ENCODE assay signal across 8 cellular contexts in the genomic region with DNA sequence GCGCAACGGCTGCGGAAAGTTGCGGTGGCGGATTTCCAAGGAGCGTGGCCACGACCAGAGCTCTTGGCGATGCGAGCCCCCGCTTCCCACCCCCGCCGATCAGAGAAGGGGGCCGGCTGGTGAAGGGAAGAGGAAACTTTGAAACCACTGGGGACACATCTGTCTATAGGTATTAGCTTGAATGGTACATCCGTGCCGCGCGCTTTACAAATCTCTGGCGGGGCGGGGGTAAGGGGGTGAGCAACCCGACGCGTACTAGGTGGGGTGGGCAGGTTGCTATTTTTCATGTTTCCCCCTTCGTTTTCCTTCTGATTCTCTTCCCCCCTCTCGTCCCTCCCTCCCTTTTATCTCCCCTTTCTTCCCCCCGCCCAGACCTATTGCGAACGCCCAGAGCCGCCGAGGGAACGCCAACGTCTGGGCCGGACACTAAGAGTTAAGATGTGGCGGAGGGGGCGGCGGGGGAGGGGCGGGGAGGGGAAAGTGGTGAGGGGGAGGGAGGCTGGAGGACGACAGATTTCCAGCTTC. TPM values are rescaled to one million over a fixed set of nuclear protein-coding genes. Genes with fewer than 3 reads are reported as not detected.
DNase-seq lines count a peak whose midpoint lies in the region; ATAC-seq, FAIRE-seq and TF ChIP-seq lines count a peak whose summit lies in the region.

No MANE protein-coding gene starts in this region.

- no peak overlapping the region for H3K27ac ChIP-seq in CD8-positive, alpha-beta T cell (ENCODE audit: low read depth, low read length)
- H3K27ac ChIP-seq in MM.1S (ENCODE audit: low read length) (no peak overlapping the region), H1 (ENCODE audit: low read depth, low read length) (no peak overlapping the region)

- no peak for TF ChIP-seq EP300 in H1 (IDR thresholded peaks at IDR 0.05; ENCODE audit: borderline replicate concordance in 1 of 2, low read depth in 2 of 2, low read length in 2 of 2)

- CTCF ChIA-PET in CD8-positive, alpha-beta T cell (lab: Charles Lee) = no interaction called here
- CTCF ChIA-PET in H1 (lab: Charles Lee; ENCODE audit: partially characterized antibody) = interaction anchor here (1.1 to 1.6 kb wide), 3 partner anchors 21 to 391 kb away, joined by 3 to 5 read pairs (median 4); no protein-coding TSS in a partner anchor

- no peak overlapping the region for H2BK5ac ChIP-seq in H1 (ENCODE audit: low read depth, low read length)

- H3K9me3 ChIP-seq in CD8-positive, alpha-beta T cell (ENCODE audit: low read length) = no peaks in the 10 kb centered on the region
- no peaks in the 10 kb centered on the region for H3K9me3 ChIP-seq in MM.1S (replicated peaks; ENCODE audit: insufficient read depth, low read length)
- H3K9me3 ChIP-seq in H1 (ENCODE audit: insufficient read depth in 2 of 2, low read depth in 1 of 2, low read length in 1 of 2) = no peaks in the 10 kb centered on the region

- peaks cover 41% of the 10 kb centered on the region for H3K27me3 ChIP-seq in CD8-positive, alpha-beta T cell (ENCODE audit: insufficient read depth, low read length)
- H3K27me3 ChIP-seq in MM.1S (replicated peaks; ENCODE audit: insufficient read depth, low read length) (peaks cover 16% of the 10 kb centered on the region), H1 (replicated peaks in 1 of 4; ENCODE audit: control insufficient read depth in 3 of 4, extremely low read depth in 1 of 4, insufficient read depth in 3 of 4, low read length in 3 of 4) (peaks cover 60 to 85% (median 70%) of the 10 kb centered on the region in 4 experiments)

- no peak overlapping the region for H3K9ac ChIP-seq in MM.1S (ENCODE audit: low read length)
- no peak overlapping the region for H3K9ac ChIP-seq in H1 (replicated peaks in 1 of 4; ENCODE audit: extremely low read depth in 1 of 4, low read depth in 3 of 4, low read length in 3 of 4)

- H3K36me3 ChIP-seq in CD8-positive, alpha-beta T cell (ENCODE audit: insufficient read depth, low read length) = no peaks in the 10 kb centered on the region
- no peaks in the 10 kb centered on the region for H3K36me3 ChIP-seq in MM.1S (replicated peaks; ENCODE audit: insufficient read depth, low read length)
- peaks cover 0 to 4% (median 0%) of the 10 kb centered on the region in 4 experiments; a peak in 1 of 8 replicates for H3K36me3 ChIP-seq in H1 (ENCODE audit: control insufficient read depth in 2 of 4, insufficient read depth in 4 of 4, low read length in 3 of 4)

- no peak overlapping the region for H2BK15ac ChIP-seq in H1 (ENCODE audit: low read length)

- H3K36me3 Mint-ChIP-seq in CD8-positive, alpha-beta T cell = no peaks in the 10 kb centered on the region
- H3K36me3 Mint-ChIP-seq in progenitor cell of endocrine pancreas (ENCODE audit: insufficient read depth) = no peaks in the 10 kb centered on the region

- 1% methylated on average over 18 of the region's 37 CpGs; no CpG with 5 or more reads in 1 of the 2 experiments for WGBS in H1 (ENCODE audit: extremely low coverage in 1 of 2, insufficient coverage in 1 of 2, insufficient read length in 1 of 2, insufficient replicate concordance in 2 of 2, low coverage in 1 of 2, low lambda C conversion rate in 2 of 2, missing lambda C conversion rate in 1 of 2), 2 experiments

- H3K9me3 Mint-ChIP-seq in CD8-positive, alpha-beta T cell = peaks cover 2% of the 10 kb centered on the region
- no peaks in the 10 kb centered on the region for H3K9me3 Mint-ChIP-seq in progenitor cell of endocrine pancreas (ENCODE audit: low read depth)

- H3K18ac ChIP-seq in H1 (ENCODE audit: extremely low read depth, low read length) = no peak overlapping the region

- no peak overlapping the region for H4K5ac ChIP-seq in H1 (ENCODE audit: insufficient read length, low read depth, low read length)

- intact Hi-C loops in CD8-positive, alpha-beta T cell (cut with DNase I, micrococcal nuclease) = loop anchor here in 1 of 2 experiments (10.0 kb wide), 1 partner anchor 181 kb away; a partner anchor contains a TSS

- no peak for TF ChIP-seq RAD21 in H1 (IDR thresholded peaks at IDR 0.05 in 1 of 2, conservative IDR thresholded peaks at IDR 0.05 in 1 of 2; ENCODE audit: low read depth in 2 of 2, low read length in 2 of 2)

- peak overlapping the region; percentile 49 for H3K4me3 ChIP-seq in CD8-positive, alpha-beta T cell (ENCODE audit: low read depth, low read length)
- H3K4me3 ChIP-seq in MM.1S (ENCODE audit: low read length) (peak overlapping the region; percentile 57; the same call in 1 of the 2 replicates), H1 (ENCODE audit: extremely low read depth in 1 of 4, insufficient read depth in 2 of 4, low read depth in 3 of 4, low read length in 4 of 4) (peak overlapping the region; percentile 54 to 78 (median 76))

- H3K79me2 ChIP-seq in MM.1S (ENCODE audit: low read length) (no peaks in the 10 kb centered on the region), H1 (ENCODE audit: control insufficient read depth in 1 of 2, insufficient read depth in 2 of 2, low read length in 2 of 2) (no peaks in the 10 kb centered on the region)

- peak; percentile 21 for ATAC-seq in CD8-positive, alpha-beta T cell
- no peak for ATAC-seq in GM18861 (IDR thresholded peaks at IDR 0.05; ENCODE audit: unreplicated experiment)

- H3K27ac Mint-ChIP-seq in CD8-positive, alpha-beta T cell = no peak overlapping the region
- peak overlapping the region; percentile 24 for H3K27ac Mint-ChIP-seq in progenitor cell of endocrine pancreas

- H4K91ac ChIP-seq in H1 (replicated peaks; ENCODE audit: insufficient read length, low read length) = no peak overlapping the region

- no peaks in the 10 kb centered on the region for H4K20me1 ChIP-seq in MM.1S (ENCODE audit: insufficient read depth, low read length)
- peaks cover 3 to 8% of the 10 kb centered on the region in 2 experiments for H4K20me1 ChIP-seq in H1 (replicated peaks in 1 of 2; ENCODE audit: control insufficient read depth in 1 of 2, insufficient read depth in 2 of 2, low read length in 2 of 2)

- no peaks in the 10 kb centered on the region for H3F3A ChIP-seq in MM.1S (ENCODE audit: insufficient read depth, low read length)

- peak overlapping the region; percentile 86 for H3K4me3 Mint-ChIP-seq in CD8-positive, alpha-beta T cell
- H3K4me3 Mint-ChIP-seq in progenitor cell of endocrine pancreas (ENCODE audit: low read depth) = peak overlapping the region; percentile 79

- no peak overlapping the region for H3K23ac ChIP-seq in H1 (ENCODE audit: insufficient read length)

- POLR2A ChIA-PET in CD8-positive, alpha-beta T cell (lab: Charles Lee) = interaction anchor here (0.6 kb wide), 1 partner anchor 111 kb away, joined by 3 read pairs; no protein-coding TSS in a partner anchor
- POLR2A ChIA-PET in H1 (lab: Charles Lee; ENCODE audit: partially characterized antibody) = no interaction called here

- H3K14ac ChIP-seq in H1 (ENCODE audit: insufficient read length) = no peak overlapping the region

- no peaks in the 10 kb centered on the region for H3K9me2 ChIP-seq in MM.1S (replicated peaks; ENCODE audit: insufficient read depth, low read length)

- no peaks in the 10 kb centered on the region for H3K79me1 ChIP-seq in H1 (ENCODE audit: low read depth, low read length)

- no peak for DNase-seq in CD8-positive, alpha-beta T cell
- DNase-seq in MM.1S (no peak), H1 (ENCODE audit: low read depth in 1 of 2, low spot score in 2 of 2) (no peak), progenitor cell of endocrine pancreas (ENCODE audit: low spot score, unreplicated experiment) (no peak), SKM-1 treated with dmso at 0.1 percent for 144 hours (lab: John Stamatoyannopoulos, UW; ENCODE audit: unreplicated experiment) (no peak), NOMO-1 treated with DMSO at 0.1 percent for 48 hours (lab: John Stamatoyannopoulos, UW; ENCODE audit: unreplicated experiment) (no peak)
- no peak for DNase-seq in stimulated activated CD4-positive, alpha-beta T cell treated with anti-CD3 and anti-CD28 coated beads, Interleukin-4, amount 100 ng/mL, for 1 hour

- no peak overlapping the region for H3K4ac ChIP-seq in H1 (replicated peaks; ENCODE audit: insufficient read length, low read depth, low read length)

- no peak overlapping the region for H4K8ac ChIP-seq in H1 (ENCODE audit: extremely low read depth, insufficient read depth, low read length)

- peaks cover 9% of the 10 kb centered on the region; the same call in 1 of the 2 replicates for H3K23me2 ChIP-seq in H1 (ENCODE audit: low read depth, low read length)

- H3K4me2 ChIP-seq in MM.1S (ENCODE audit: low read depth, low read length) = peak overlapping the region; percentile 85; the same call in 1 of the 2 replicates
- H3K4me2 ChIP-seq in H1 (ENCODE audit: insufficient read depth in 1 of 2, low read depth in 2 of 2, low read length in 2 of 2) = peak overlapping the region; percentile 92 to 96

- FAIRE-seq in H1 (lab: Jason Lieb, UNC) = no peak

- H2BK12ac ChIP-seq in H1 (ENCODE audit: low read depth, low read length) = no peak overlapping the region

- H3K4me1 Mint-ChIP-seq in CD8-positive, alpha-beta T cell (ENCODE audit: low read depth) = peaks cover 44% of the 10 kb centered on the region
- peaks cover 11% of the 10 kb centered on the region for H3K4me1 Mint-ChIP-seq in progenitor cell of endocrine pancreas (ENCODE audit: low read depth)

- no peak overlapping the region for H2BK20ac ChIP-seq in H1 (ENCODE audit: low read length)

- no peak overlapping the region for H2AK5ac ChIP-seq in H1 (ENCODE audit: low read depth, low read length)

- no peak overlapping the region for H2AFZ ChIP-seq in MM.1S (ENCODE audit: low read length)
- H2AFZ ChIP-seq in H1 (ENCODE audit: low read length) = no peak overlapping the region

- peaks cover 71% of the 10 kb centered on the region for H3K27me3 Mint-ChIP-seq in CD8-positive, alpha-beta T cell (ENCODE audit: low read depth)
- H3K27me3 Mint-ChIP-seq in progenitor cell of endocrine pancreas = peaks cover 81% of the 10 kb centered on the region

- H3K4me1 ChIP-seq in CD8-positive, alpha-beta T cell (ENCODE audit: insufficient read depth, low read length) = peaks cover 34% of the 10 kb centered on the region
- H3K4me1 ChIP-seq in MM.1S (ENCODE audit: low read length) (no peaks in the 10 kb centered on the region), H1 (replicated peaks in 1 of 4; ENCODE audit: control insufficient read depth in 3 of 4, insufficient read depth in 4 of 4, low read length in 3 of 4) (peaks cover 13 to 33% (median 18%) of the 10 kb centered on the region in 4 experiments)

- no peak overlapping the region for H3K56ac ChIP-seq in H1 (replicated peaks; ENCODE audit: insufficient read length, low read depth, low read length)

- H2BK120ac ChIP-seq in H1 (replicated peaks; ENCODE audit: low read depth, low read length) = no peak overlapping the region

- TF ChIP-seq CTCF in CD8-positive, alpha-beta T cell (IDR thresholded peaks at IDR 0.05) = no peak
- TF ChIP-seq CTCF in MM.1S (IDR thresholded peaks at IDR 0.05; ENCODE audit: low read length) (no peak), H1 (IDR thresholded peaks at IDR 0.05; ENCODE audit: control extremely low read depth in 1 of 3, insufficient read depth in 1 of 3, low read depth in 1 of 3, low read length in 3 of 3) (no peak), progenitor cell of endocrine pancreas (IDR thresholded peaks at IDR 0.05; ENCODE audit: unreplicated experiment) (no peak)

- no peak for TF ChIP-seq POLR2A in H1 (IDR thresholded peaks at IDR 0.05; ENCODE audit: control extremely low read depth in 1 of 2, low read depth in 2 of 2, low read length in 2 of 2)

RNA-seq across cellular contexts. Expression of a gene that starts 0.5 kb away (rescaled TPM):
- total RNA-seq in CD8-positive, alpha-beta T cell = not detected
- 0.09 and 0.10 TPM in 2 replicates for total RNA-seq in H1 (2021; fragmentation: NEBNext Ultra II Directional; extraction: Animal tissue kit (Norgen Biotek cat#: 25700))
- polyA plus RNA-seq in H1 (2011; rRNA removed) = 0.02 TPM in 1 of 2 replicates, not detected in the other
- polyA plus RNA-seq in H1 (2011; cell fraction: cytosol; rRNA removed) = not detected
- 0.03 TPM for polyA plus RNA-seq in H1 (2011; cell fraction: nucleus; rRNA removed)
- polyA plus RNA-seq in H1 (2012, experiment 1 of 2) = 0.05 TPM in 2 of 4 replicates, not detected in the others
- not detected for polyA plus RNA-seq in H1 (2012, experiment 2 of 2)
- polyA plus RNA-seq in H1 (2013, experiment 1 of 2) = 0.10 TPM
- polyA plus RNA-seq in H1 (2013, experiment 2 of 2) = 0.04 TPM
- polyA minus RNA-seq in H1 (2011; rRNA and poly(A)+ RNA removed) = not detected in 2 replicates
- polyA minus RNA-seq in H1 (2011; cell fraction: cytosol; rRNA and poly(A)+ RNA removed) = not detected
- not detected for polyA minus RNA-seq in H1 (2011; cell fraction: nucleus; rRNA and poly(A)+ RNA removed)
- not detected in 2 replicates for total RNA-seq in progenitor cell of endocrine pancreas
